In the genomic region with DNA sequence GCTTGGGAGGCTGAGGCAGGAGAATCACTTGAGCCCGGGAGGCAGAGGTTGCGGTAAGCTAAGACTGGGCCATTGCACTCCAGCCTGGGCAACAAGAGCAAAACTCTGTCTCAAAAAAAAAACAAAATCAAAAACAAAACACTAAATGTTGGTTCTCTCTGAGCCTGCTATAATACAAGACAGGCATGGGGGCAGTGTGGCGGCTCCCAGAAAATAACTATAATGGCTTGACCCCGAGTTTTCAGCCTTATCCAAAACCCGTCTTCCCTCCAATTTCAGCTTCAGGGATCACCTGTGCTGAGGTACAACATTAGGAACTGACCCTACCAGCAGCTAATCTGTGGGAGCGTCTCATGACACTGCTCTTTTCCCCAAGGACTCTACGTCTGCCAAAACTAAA, we compare ENCODE assay signal across 19 cellular contexts. TPM values are rescaled to one million over a fixed set of nuclear protein-coding genes. Genes with fewer than 3 reads are reported as not detected.
DNase-seq lines count a peak whose midpoint lies in the region; ATAC-seq and TF ChIP-seq lines count a peak whose summit lies in the region.
"Had no signal": no experiment of that assay in that cellular context is flagged by ENCODE, and none has a peak within 500 bp of the region (broad histone marks: within the 10 kb centered on the region; RNA-seq: fewer than 3 reads in every experiment).

No MANE protein-coding gene starts in this region.

- no peak overlapping the region for H3K27ac Mint-ChIP-seq in GM23338
- peak overlapping the region; percentile 62 for H3K27ac Mint-ChIP-seq in mesothelial cell of epicardium
- H3K27ac Mint-ChIP-seq: activated CD4-positive, alpha-beta T cell treated with anti-CD3 and anti-CD28 coated beads for 36 hours; activated CD8-positive, alpha-beta memory T cell treated with anti-CD3 and anti-CD28 coated beads, Interleukin-2, amount 10 ng/mL, durations not matched to agents 7 days and 5 days; activated T-helper 2 cell treated with anti-CD3 and anti-CD28 coated beads, Interferon-gamma antibody, Interleukin-2, Interleukin-4, amounts not matched to agents 10 μg/mL and 5 μg/mL and 100 μg/mL, durations not matched to agents 14 hours and 24 hours and 36 hours had no signal

- peaks cover 11% of the 10 kb centered on the region for H3K27me3 Mint-ChIP-seq in GM23338 (ENCODE audit: insufficient read depth, low read depth, poor library complexity)
- H3K27me3 Mint-ChIP-seq in mesothelial cell of epicardium (ENCODE audit: low read depth): no peaks in the 10 kb centered on the region
- H3K27me3 Mint-ChIP-seq: activated CD4-positive, alpha-beta T cell treated with anti-CD3 and anti-CD28 coated beads for 36 hours had no signal

- H4K20me1 ChIP-seq in GM23338 (replicated peaks; ENCODE audit: insufficient read depth): no peaks in the 10 kb centered on the region

- H2AFZ ChIP-seq in GM23338: peak overlapping the region; percentile 91

- H3K9me3 Mint-ChIP-seq in GM23338: no peaks in the 10 kb centered on the region
- no peaks in the 10 kb centered on the region for H3K9me3 Mint-ChIP-seq in mesothelial cell of epicardium
- H3K9me3 Mint-ChIP-seq: activated T-helper 2 cell treated with anti-CD3 and anti-CD28 coated beads, Interferon-gamma antibody, Interleukin-2, Interleukin-4, amounts not matched to agents 10 μg/mL and 5 μg/mL and 100 μg/mL, durations not matched to agents 14 hours and 24 hours and 36 hours; HFFc6; nephron progenitor cell had no signal

- H3K4me3 Mint-ChIP-seq in GM23338: no peak overlapping the region
- no peak overlapping the region for H3K4me3 Mint-ChIP-seq in mesothelial cell of epicardium
- H3K4me3 Mint-ChIP-seq: activated CD4-positive, alpha-beta T cell treated with anti-CD3 and anti-CD28 coated beads for 36 hours; activated CD8-positive, alpha-beta memory T cell treated with anti-CD3 and anti-CD28 coated beads, Interleukin-2, amount 10 ng/mL, durations not matched to agents 7 days and 5 days; HFFc6; immature natural killer cell had no signal

- intact Hi-C loops in dorsolateral prefrontal cortex (cut with DNase I): no loop called here

- ATAC-seq in GM23338 (no peak), thoracic aorta (ENCODE audit: insufficient number of reproducible peaks, low FRiP score, low read depth) (no peak)
- ATAC-seq: activated CD4-positive, alpha-beta T cell treated with anti-CD3 and anti-CD28 coated beads for 36 hours; activated CD8-positive, alpha-beta memory T cell treated with anti-CD3 and anti-CD28 coated beads, Interleukin-2, amount 10 ng/mL, durations not matched to agents 7 days and 5 days had no signal

- H3K36me3 ChIP-seq in GM23338 (ENCODE audit: insufficient read depth) (no peaks in the 10 kb centered on the region), thoracic aorta (no peaks in the 10 kb centered on the region)
- H3K36me3 ChIP-seq: breast epithelium had no signal

- no peak overlapping the region for H3K4me3 ChIP-seq in GM23338
- H3K4me3 ChIP-seq in dorsolateral prefrontal cortex: peak overlapping the region in 30 of 59 donors; percentile 7 to 53 (median 34)
- peak overlapping the region; percentile 48 for H3K4me3 ChIP-seq in thoracic aorta

- peak overlapping the region; percentile 60; the same call in 1 of the 2 replicates for H3K4me2 ChIP-seq in GM23338
- H3K4me2 ChIP-seq: SK-N-SH had no signal

- TF ChIP-seq CTCF in GM23338 (conservative IDR thresholded peaks at IDR 0.05; ENCODE audit: low read depth in 2 of 2) (no peak), dorsolateral prefrontal cortex (IDR thresholded peaks at IDR 0.05 in 54 of 56, conservative IDR thresholded peaks at IDR 0.05 in 2 of 56; ENCODE audit: low read depth in 1 of 56, partially characterized antibody in 56 of 56) (no peak), mesothelial cell of epicardium (IDR thresholded peaks at IDR 0.05; ENCODE audit: unreplicated experiment) (no peak), thoracic aorta (IDR thresholded peaks at IDR 0.05) (no peak)

- no peaks in the 10 kb centered on the region for H3K9me3 ChIP-seq in thoracic aorta
- H3K9me3 ChIP-seq: breast epithelium, SK-N-SH had no signal

- H3K36me3 Mint-ChIP-seq in GM23338 (ENCODE audit: low read depth) (no peaks in the 10 kb centered on the region), mesothelial cell of epicardium (no peaks in the 10 kb centered on the region)
- H3K36me3 Mint-ChIP-seq: activated CD8-positive, alpha-beta memory T cell treated with anti-CD3 and anti-CD28 coated beads, Interleukin-2, amount 10 ng/mL, durations not matched to agents 7 days and 5 days; immature natural killer cell had no signal

- no peaks in the 10 kb centered on the region for H3K79me2 ChIP-seq in GM23338 (replicated peaks; ENCODE audit: insufficient read depth)

- H3K4me1 ChIP-seq in GM23338 (ENCODE audit: insufficient read depth) (peaks cover 29% of the 10 kb centered on the region), thoracic aorta (ENCODE audit: control insufficient read depth in 1 of 2, low read depth in 2 of 2) (peaks cover 7 to 20% of the 10 kb centered on the region in 2 donors)
- H3K4me1 ChIP-seq: breast epithelium had no signal

- H3K27ac ChIP-seq in GM23338 (ENCODE audit: low read depth) (no peak overlapping the region), dorsolateral prefrontal cortex (peak overlapping the region in 6 of 59 donors; percentile 1 to 30 (median 26)), thoracic aorta (no peak overlapping the region)

- H3K4me1 Mint-ChIP-seq in GM23338 (peaks cover 38% of the 10 kb centered on the region), mesothelial cell of epicardium (peaks cover 29% of the 10 kb centered on the region)
- H3K4me1 Mint-ChIP-seq: immature natural killer cell had no signal

- H3K27me3 ChIP-seq in GM23338 (ENCODE audit: insufficient read depth) (no peaks in the 10 kb centered on the region), dorsolateral prefrontal cortex (peaks cover 0 to 3% (median 0%) of the 10 kb centered on the region in 45 donors), thoracic aorta (replicated peaks; ENCODE audit: insufficient read depth) (no peaks in the 10 kb centered on the region)
- H3K27me3 ChIP-seq: breast epithelium had no signal

- DNase-seq in GM23338 (ENCODE audit: low spot score) (no peak), dorsolateral prefrontal cortex (no peak), mesothelial cell of epicardium (ENCODE audit: low spot score in 2 of 2, unreplicated experiment in 2 of 2) (no peak), thoracic aorta (ENCODE audit: low spot score) (no peak), NCI-H2196 (lab: John Stamatoyannopoulos, UW; ENCODE audit: unreplicated experiment) (no peak), T-helper 1 cell (no peak)
- no peak for DNase-seq in activated CD4-positive, alpha-beta T cell treated with anti-CD3 and anti-CD28 coated beads for 48 hours
- DNase-seq: activated CD4-positive, alpha-beta T cell treated with anti-CD3 and anti-CD28 coated beads for 36 hours; activated CD8-positive, alpha-beta memory T cell treated with anti-CD3 and anti-CD28 coated beads, Interleukin-2, amount 10 ng/mL, durations not matched to agents 7 days and 5 days; Calu3; dermis blood vessel endothelial cell; HFFc6; immature natural killer cell; NCI-H1105 treated with DMSO at 0.1 percent for 48 hours; NCI-H69; nephron progenitor cell; SK-N-SH had no signal

- H3F3A ChIP-seq in GM23338 (replicated peaks; ENCODE audit: low read depth): 0 out of 2 replicates have a peak, but pooled peaks cover 3% of the 10 kb centered on the region

- no peaks in the 10 kb centered on the region for H3K9me2 ChIP-seq in GM23338 (ENCODE audit: insufficient read depth)
- H3K9me2 ChIP-seq: SK-N-SH had no signal

TF ChIP-seq in GM23338, 12 proteins besides CTCF, POLR2A, EP300 and RAD21 (continues in another document):
- no peak for TF ChIP-seq JUNB (IDR thresholded peaks at IDR 0.05; ENCODE audit: unreplicated experiment)
- no peak for TF ChIP-seq EZH2 (IDR thresholded peaks at IDR 0.05; ENCODE audit: low read depth, unreplicated experiment)
- TF ChIP-seq STAT1 (IDR thresholded peaks at IDR 0.05; ENCODE audit: unreplicated experiment): no peak
- no peak for TF ChIP-seq ZNF114 (CRISPR knock-in tag; IDR thresholded peaks at IDR 0.05)
- TF ChIP-seq, protein P1, sequence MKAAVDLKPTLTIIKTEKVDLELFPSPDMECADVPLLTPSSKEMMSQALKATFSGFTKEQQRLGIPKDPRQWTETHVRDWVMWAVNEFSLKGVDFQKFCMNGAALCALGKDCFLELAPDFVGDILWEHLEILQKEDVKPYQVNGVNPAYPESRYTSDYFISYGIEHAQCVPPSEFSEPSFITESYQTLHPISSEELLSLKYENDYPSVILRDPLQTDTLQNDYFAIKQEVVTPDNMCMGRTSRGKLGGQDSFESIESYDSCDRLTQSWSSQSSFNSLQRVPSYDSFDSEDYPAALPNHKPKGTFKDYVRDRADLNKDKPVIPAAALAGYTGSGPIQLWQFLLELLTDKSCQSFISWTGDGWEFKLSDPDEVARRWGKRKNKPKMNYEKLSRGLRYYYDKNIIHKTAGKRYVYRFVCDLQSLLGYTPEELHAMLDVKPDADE (IDR thresholded peaks at IDR 0.05): no peak

RNA-seq across cellular contexts. Expression of gene SLC7A7, which starts 0.9 kb away (rescaled TPM):
- total RNA-seq in GM23338 (2014; rRNA removed; shearing (Covaris generic)): 3.6 and 6.1 TPM in 2 replicates
- 2.7 and 4.1 TPM in 2 replicates for polyA plus RNA-seq in GM23338 (2016; fragmentation: Nextera tagmentation; extraction: Ambion mirVana)
- total RNA-seq in dorsolateral prefrontal cortex (10 to 100 TPM in 4 of 120 experiments, 1 to 10 TPM in 115, under 1 TPM in 1; 1.00 to 12.6 (median 3.5) TPM), mesothelial cell of epicardium (8.3 to 9.8 TPM (median 8.9 TPM) in 3 replicates), thoracic aorta (10 to 100 TPM; 34.4 to 38.5 TPM)
- total RNA-seq: activated T-helper 2 cell treated with anti-CD3 and anti-CD28 coated beads, Interferon-gamma antibody, Interleukin-2, Interleukin-4, amounts not matched to agents 10 μg/mL and 5 μg/mL and 100 μg/mL, durations not matched to agents 14 hours and 24 hours and 36 hours had no signal

RNA-seq across cellular contexts. Expression of gene MRPL52, which starts 15.3 kb away (rescaled TPM):
- 131 and 138 TPM in 2 replicates for total RNA-seq in GM23338 (2014; rRNA removed; shearing (Covaris generic))
- 617 and 691 TPM in 2 replicates for polyA plus RNA-seq in GM23338 (2016; fragmentation: Nextera tagmentation; extraction: Ambion mirVana)
- total RNA-seq in dorsolateral prefrontal cortex (10 to 100 TPM; 37.4 to 83.2 (median 56.3) TPM), mesothelial cell of epicardium (67.4 to 77.0 TPM (median 74.4 TPM) in 3 replicates), thoracic aorta (10 to 100 TPM; 17.3 to 65.0 TPM)

RNA-seq across cellular contexts. Expression of gene MMP14, which starts 22.0 kb away (rescaled TPM):
- 48.9 and 56.4 TPM in 2 replicates for total RNA-seq in GM23338 (2014; rRNA removed; shearing (Covaris generic))
- 6.5 and 7.0 TPM in 2 replicates for polyA plus RNA-seq in GM23338 (2016; fragmentation: Nextera tagmentation; extraction: Ambion mirVana)
- total RNA-seq in dorsolateral prefrontal cortex: 10 to 100 TPM in 49 of 120 experiments, 1 to 10 TPM in 71; 2.9 to 29.5 (median 9.1) TPM
- 302 to 306 TPM (median 304 TPM) in 3 replicates for total RNA-seq in mesothelial cell of epicardium
- total RNA-seq in thoracic aorta: 100 to 1,000 TPM; 160 to 182 TPM
- polyA plus RNA-seq: immature natural killer cell had no signal

RNA-seq across cellular contexts. Expression of gene OXA1L, which starts 47.9 kb away (rescaled TPM):
- total RNA-seq in GM23338 (2014; rRNA removed; shearing (Covaris generic)): 89.9 and 91.7 TPM in 2 replicates
- polyA plus RNA-seq in GM23338 (2016; fragmentation: Nextera tagmentation; extraction: Ambion mirVana): 57.6 and 61.7 TPM in 2 replicates
- total RNA-seq in dorsolateral prefrontal cortex (10 to 100 TPM; 33.8 to 82.0 (median 55.8) TPM), mesothelial cell of epicardium (115 to 118 TPM (median 117 TPM) in 3 replicates), thoracic aorta (10 to 100 TPM; 72.2 to 72.6 TPM)

RNA-seq across cellular contexts. Expression of gene LRP10, which starts 57.2 kb away (rescaled TPM):
- total RNA-seq in GM23338 (2014; rRNA removed; shearing (Covaris generic)): 16.5 and 18.1 TPM in 2 replicates
- 5.4 and 6.4 TPM in 2 replicates for polyA plus RNA-seq in GM23338 (2016; fragmentation: Nextera tagmentation; extraction: Ambion mirVana)
- total RNA-seq in dorsolateral prefrontal cortex: 10 to 100 TPM; 15.6 to 75.0 (median 31.2) TPM
- 38.6 to 40.4 TPM (median 39.8 TPM) in 3 replicates for total RNA-seq in mesothelial cell of epicardium
- total RNA-seq in thoracic aorta: 100 to 1,000 TPM; 158 to 209 TPM
